In the genomic region with DNA sequence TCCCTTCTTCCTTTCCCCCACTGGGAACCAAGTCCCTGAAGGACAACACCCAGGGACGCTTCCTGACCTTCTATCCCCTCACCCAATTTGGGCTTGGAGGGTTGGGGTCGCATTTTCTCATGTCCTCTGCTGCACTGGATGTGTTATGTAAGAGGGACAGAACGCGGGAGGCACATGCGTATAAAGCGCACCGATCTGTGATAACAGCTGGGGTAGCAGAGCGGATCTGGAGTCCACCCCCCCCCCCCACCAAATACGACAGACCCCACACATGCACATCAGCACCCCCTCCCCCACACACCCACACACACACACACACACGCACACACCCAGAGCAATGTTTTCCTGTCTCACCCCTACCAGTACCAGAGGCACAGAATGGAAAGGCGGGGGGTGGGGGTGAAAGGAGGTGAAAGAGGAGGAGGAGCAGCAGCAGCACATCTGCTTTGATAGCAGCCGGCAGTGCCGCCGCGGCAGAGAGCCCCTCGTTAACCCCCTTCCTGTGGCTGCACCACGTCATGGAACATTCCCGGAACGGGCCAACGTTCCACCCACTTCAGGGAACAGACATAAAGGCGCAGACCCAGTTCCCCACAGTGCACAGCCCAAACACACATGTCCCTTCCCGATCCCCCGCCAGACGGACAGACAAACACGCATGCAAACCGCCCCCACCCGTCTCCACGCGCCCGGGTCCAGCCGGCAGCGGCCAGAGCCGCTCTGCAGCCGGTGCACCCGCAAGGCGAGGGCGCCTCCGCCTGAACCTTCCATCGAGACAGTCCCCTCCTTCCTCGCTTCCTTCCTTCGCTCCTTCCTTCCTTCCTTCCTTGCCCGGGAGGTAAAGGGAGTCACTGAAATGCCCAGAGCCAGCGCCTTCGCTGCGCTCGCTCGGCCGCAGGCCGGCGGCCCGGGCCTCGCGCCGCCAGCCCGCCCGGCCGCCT, we compare ENCODE assay signal across 7 cellular contexts. TPM values are rescaled to one million over a fixed set of nuclear protein-coding genes. Genes with fewer than 3 reads are reported as not detected.
DNase-seq lines count a peak whose midpoint lies in the region; ATAC-seq and TF ChIP-seq lines count a peak whose summit lies in the region.

No MANE protein-coding gene starts in this region.

- TF ChIP-seq POLR2A in GM18505 (IDR thresholded peaks at IDR 0.05; ENCODE audit: borderline replicate concordance, extremely low read depth, insufficient read depth, insufficient read length) (peak; percentile 77), uterus (IDR thresholded peaks at IDR 0.05) (peak; percentile 31 to 67)

- intact Hi-C loops in right cardiac atrium (cut with DNase I) (loop anchor here (2.0 to 10.0 kb wide), 7 partner anchors 18 to 250 kb away; no protein-coding TSS in a partner anchor), uterus (cut with DNase I; ENCODE audit: low total_unique reads) (no loop called here)

- no peaks in the 10 kb centered on the region for H3K9me3 ChIP-seq in right cardiac atrium (ENCODE audit: control insufficient read depth, low read length)
- no peaks in the 10 kb centered on the region for H3K9me3 ChIP-seq in uterus

- H3K27me3 Mint-ChIP-seq in IgD-negative memory B cell, result no peaks in the 10 kb centered on the region
- no peaks in the 10 kb centered on the region for H3K27me3 Mint-ChIP-seq in T-helper 2 cell treated with Interferon-gamma antibody and Interleukin-4, amounts not matched to agents 5 μg/mL and 100 μg/mL, for 36 hours (ENCODE audit: low read depth)

- no peak for TF ChIP-seq CTCF in uterus (IDR thresholded peaks at IDR 0.05)

- peak overlapping the region; percentile 94 for H3K27ac ChIP-seq in angular gyrus (ENCODE audit: low read depth, low read length)
- peak overlapping the region; percentile 99 for H3K27ac ChIP-seq in right cardiac atrium (ENCODE audit: low read length)
- peak overlapping the region; percentile 98 for H3K27ac ChIP-seq in rectal smooth muscle tissue (ENCODE audit: low read depth, low read length)
- peak overlapping the region; percentile 95 to 100 for H3K27ac ChIP-seq in uterus

- H3K27ac Mint-ChIP-seq in IgD-negative memory B cell, result peak overlapping the region; percentile 99 to 100 (median 99)
- peak overlapping the region; percentile 100 for H3K27ac Mint-ChIP-seq in T-helper 2 cell treated with Interferon-gamma antibody and Interleukin-4, amounts not matched to agents 5 μg/mL and 100 μg/mL, for 36 hours

- DNase-seq in T-helper 2 cell treated with Interferon-gamma antibody and Interleukin-4, amounts not matched to agents 5 μg/mL and 100 μg/mL, for 36 hours (ENCODE audit: low spot score), result peak; percentile 86
- DNase-seq in right cardiac atrium (peak; percentile 93 to 95 (median 95)), uterus (peak; percentile 88 to 92)

- peak overlapping the region; percentile 96 to 99 (median 98) for H3K4me3 Mint-ChIP-seq in IgD-negative memory B cell
- H3K4me3 Mint-ChIP-seq in T-helper 2 cell treated with Interferon-gamma antibody and Interleukin-4, amounts not matched to agents 5 μg/mL and 100 μg/mL, for 36 hours, result peak overlapping the region; percentile 99

- H3K4me3 ChIP-seq in right cardiac atrium (ENCODE audit: low read length) (peak overlapping the region; percentile 88), rectal smooth muscle tissue (ENCODE audit: low read length) (peak overlapping the region; percentile 89), uterus (peak overlapping the region; percentile 69 to 98)

- H3K9ac ChIP-seq in rectal smooth muscle tissue (ENCODE audit: low read length), result peak overlapping the region; percentile 99

- H3K36me3 ChIP-seq in rectal smooth muscle tissue (ENCODE audit: control insufficient read depth, insufficient read depth, low read length), result no peaks in the 10 kb centered on the region
- H3K36me3 ChIP-seq in uterus, result no peaks in the 10 kb centered on the region

- H3K27me3 ChIP-seq in right cardiac atrium (ENCODE audit: control insufficient read depth, insufficient read depth) (no peaks in the 10 kb centered on the region), rectal smooth muscle tissue (ENCODE audit: control insufficient read depth, insufficient read depth, low read length) (no peaks in the 10 kb centered on the region), uterus (no peaks in the 10 kb centered on the region)

- no peaks in the 10 kb centered on the region for H3K36me3 Mint-ChIP-seq in IgD-negative memory B cell
- H3K36me3 Mint-ChIP-seq in T-helper 2 cell treated with Interferon-gamma antibody and Interleukin-4, amounts not matched to agents 5 μg/mL and 100 μg/mL, for 36 hours (ENCODE audit: low read depth), result no peaks in the 10 kb centered on the region

- peaks cover 32 to 42% (median 37%) of the 10 kb centered on the region in 3 donors for H3K4me1 Mint-ChIP-seq in IgD-negative memory B cell
- peaks cover 41% of the 10 kb centered on the region for H3K4me1 Mint-ChIP-seq in T-helper 2 cell treated with Interferon-gamma antibody and Interleukin-4, amounts not matched to agents 5 μg/mL and 100 μg/mL, for 36 hours (ENCODE audit: low read depth)

- H3K9me3 Mint-ChIP-seq in IgD-negative memory B cell, result peaks cover 0 to 2% (median 0%) of the 10 kb centered on the region in 3 donors
- H3K9me3 Mint-ChIP-seq in T-helper 2 cell treated with Interferon-gamma antibody and Interleukin-4, amounts not matched to agents 5 μg/mL and 100 μg/mL, for 36 hours, result no peaks in the 10 kb centered on the region

- peak; percentile 4 for ATAC-seq in GM18505 (IDR thresholded peaks at IDR 0.05; ENCODE audit: unreplicated experiment)
- ATAC-seq in right cardiac atrium, result peak; percentile 61 to 63

- WGBS in right cardiac atrium, result under 1% methylated on average over 57 of the region's 57 CpGs

- no peaks in the 10 kb centered on the region for H3K4me1 ChIP-seq in right cardiac atrium (ENCODE audit: control insufficient read depth, insufficient read depth, low read length)
- H3K4me1 ChIP-seq in rectal smooth muscle tissue (ENCODE audit: control insufficient read depth, insufficient read depth, low read length), result peaks cover 2% of the 10 kb centered on the region
- H3K4me1 ChIP-seq in uterus, result no peaks in the 10 kb centered on the region

RNA-seq across cellular contexts. Expression of a gene that starts 0.6 kb away (rescaled TPM):
- polyA plus RNA-seq in IgD-negative memory B cell, result 5.9 TPM
- total RNA-seq in right cardiac atrium, result 10 to 100 TPM; 14.6 to 29.0 (median 18.0) TPM
- polyA plus RNA-seq in right cardiac atrium, result 4.5 TPM
- total RNA-seq in uterus, result 10 to 100 TPM; 11.0 to 24.7 (median 19.8) TPM

Comparison
In these comparisons a context has a peak if more than half of its experiments do, and no peak if none do; other contexts are left out.
1. Peak in every context shown above with its lines: DNase-seq, ATAC-seq, H3K4me3 ChIP-seq and H3K27ac ChIP-seq.